30 cellular contexts compared by ENCODE assay signal in genomic region chr15:25492315-25492714, GRCh38. TPM values are rescaled to one million over a fixed set of nuclear protein-coding genes. Genes with fewer than 3 reads are reported as not detected.
DNase-seq lines count a peak whose midpoint lies in the region; ATAC-seq, FAIRE-seq and TF ChIP-seq lines count a peak whose summit lies in the region.
"Had no signal": no experiment of that assay in that cellular context is flagged by ENCODE, and none has a peak within 500 bp of the region (broad histone marks: within the 10 kb centered on the region; RNA-seq: fewer than 3 reads in every experiment).

No MANE protein-coding gene starts in this region.

- H4K20me1 ChIP-seq in HepG2 (ENCODE audit: insufficient read depth, low read length) (no peaks in the 10 kb centered on the region), K562 (replicated peaks; ENCODE audit: control insufficient read depth, insufficient read depth, low read length) (no peaks in the 10 kb centered on the region)
- H4K20me1 ChIP-seq: BLaER1; BLaER1 treated with 17β-estradiol and CSF1 and Interleukin-3, amounts not matched to agents 10 nM and 100 nM had no signal

- BruUV-seq in HepG2 (replicated peaks; lab: Mats Ljungman, UMichigan): no TSS peak
- no TSS peak for BruUV-seq in K562 (replicated peaks; lab: Mats Ljungman, UMichigan)

- in situ Hi-C loops in HepG2 (cut with HindIII; ENCODE audit: extremely low pct_ligation_motif_present, low pct_unique_long_range_greater_than_20kb) (no loop called here), K562 (cut with MboI) (no loop called here)

- peaks cover 27% of the 10 kb centered on the region for H3K9me3 ChIP-seq in HepG2 (ENCODE audit: low read length)
- no peaks in the 10 kb centered on the region for H3K9me3 ChIP-seq in right lobe of liver
- H3K9me3 ChIP-seq in K562 (replicated peaks; ENCODE audit: control insufficient read depth, insufficient read depth, low read depth, low read length): no peaks in the 10 kb centered on the region
- H3K9me3 ChIP-seq: A549, BE2C, Caco-2 had no signal

- no peak overlapping the region for H3K27ac ChIP-seq in HepG2 (ENCODE audit: extremely low read length, insufficient read depth, low read length)
- H3K27ac ChIP-seq in right lobe of liver: no peak overlapping the region
- H3K27ac ChIP-seq in K562 (ENCODE audit: extremely low read depth, low read depth, low read length): no peak overlapping the region
- H3K27ac ChIP-seq: 22Rv1; A549; BLaER1; BLaER1 treated with 17β-estradiol and CSF1 and Interleukin-3, amounts not matched to agents 10 nM and 100 nM; C4-2B had no signal

- H3K4me3 ChIP-seq in HepG2 (replicated peaks in 1 of 3; ENCODE audit: insufficient read depth in 1 of 3, low read depth in 2 of 3, low read length in 3 of 3) (no peak overlapping the region), right lobe of liver (no peak overlapping the region), K562 (no peak overlapping the region)
- H3K4me3 ChIP-seq: A549; BLaER1; BLaER1 treated with 17β-estradiol and CSF1 and Interleukin-3, amounts not matched to agents 10 nM and 100 nM had no signal

- POLR2A ChIA-PET in HepG2 (lab: Yijun Ruan, JAX) (no interaction called here), K562 (lab: Yijun Ruan, JAX) (no interaction called here)

- TF ChIP-seq POLR2A in HepG2 (IDR thresholded peaks at IDR 0.05; ENCODE audit: insufficient read depth in 1 of 2, low read depth in 2 of 2, low read length in 2 of 2): no peak
- no peak for TF ChIP-seq POLR2A in right lobe of liver (IDR thresholded peaks at IDR 0.05)
- no peak for TF ChIP-seq POLR2A in K562 (conservative IDR thresholded peaks at IDR 0.05)

- H3K36me3 ChIP-seq in HepG2 (replicated peaks in 1 of 2; ENCODE audit: control insufficient read depth in 1 of 2, insufficient read depth in 2 of 2, low read length in 2 of 2) (no peaks in the 10 kb centered on the region), right lobe of liver (no peaks in the 10 kb centered on the region), K562 (ENCODE audit: control insufficient read depth, insufficient read depth, low read length) (no peaks in the 10 kb centered on the region)
- H3K36me3 ChIP-seq: BE2C, BLaER1 had no signal

- H3K9ac ChIP-seq in HepG2 (ENCODE audit: insufficient read depth, low read depth, low read length) (no peak overlapping the region), K562 (ENCODE audit: insufficient read depth in 1 of 2, low read depth in 2 of 2, low read length in 2 of 2) (no peak overlapping the region)
- H3K9ac ChIP-seq: BLaER1; BLaER1 treated with 17β-estradiol and CSF1 and Interleukin-3, amounts not matched to agents 10 nM and 100 nM had no signal

- CTCF ChIA-PET in HepG2 (lab: Yijun Ruan, JAX; ENCODE audit: low intra/inter-chr PET ratio, low total read pairs) (no interaction called here), K562 (lab: Yijun Ruan, JAX; ENCODE audit: low intra/inter-chr PET ratio) (no interaction called here)

- ATAC-seq in HepG2 (no peak), right lobe of liver (no peak), K562 (no peak), Right ventricle myocardium inferior (no peak)
- ATAC-seq: A549; CD8-positive, alpha-beta T cell had no signal

- H3K27me3 ChIP-seq in HepG2 (ENCODE audit: control insufficient read depth in 1 of 2, insufficient read depth in 2 of 2, low read length in 2 of 2) (no peaks in the 10 kb centered on the region), right lobe of liver (no peaks in the 10 kb centered on the region), K562 (ENCODE audit: control insufficient read depth in 2 of 2, insufficient read depth in 2 of 2, low read length in 2 of 2) (no peaks in the 10 kb centered on the region)
- H3K27me3 ChIP-seq: BE2C; BLaER1; BLaER1 treated with 17β-estradiol and CSF1 and Interleukin-3, amounts not matched to agents 10 nM and 100 nM had no signal

- intact Hi-C loops in HepG2 (cut with micrococcal nuclease; ENCODE audit: unreplicated experiment) (no loop called here), right lobe of liver (cut with DNase I) (no loop called here), K562 (cut with micrococcal nuclease) (no loop called here), Right ventricle myocardium inferior (cut with DNase I) (no loop called here)

- FAIRE-seq in HepG2 (lab: Jason Lieb, UNC) (no peak), K562 (lab: Jason Lieb, UNC) (no peak)
- FAIRE-seq: A549, D721Med had no signal

- H3K4me1 ChIP-seq in HepG2 (ENCODE audit: insufficient read depth, low read length) (no peaks in the 10 kb centered on the region), right lobe of liver (no peaks in the 10 kb centered on the region), K562 (replicated peaks in 1 of 2; ENCODE audit: control insufficient read depth in 2 of 2, insufficient read depth in 2 of 2, low read length in 2 of 2) (no peaks in the 10 kb centered on the region)
- H3K4me1 ChIP-seq: A549, BE2C, BLaER1, Caco-2 had no signal

- H3K4me2 ChIP-seq in HepG2 (ENCODE audit: low read depth, low read length) (no peak overlapping the region), K562 (ENCODE audit: insufficient read depth, low read length) (no peak overlapping the region)
- H3K4me2 ChIP-seq: A549; BLaER1; BLaER1 treated with 17β-estradiol and CSF1 and Interleukin-3, amounts not matched to agents 10 nM and 100 nM had no signal

- no peak overlapping the region for H2AFZ ChIP-seq in HepG2 (ENCODE audit: low read length)
- H2AFZ ChIP-seq in K562 (ENCODE audit: low read depth, low read length): no peak overlapping the region

- H3K79me2 ChIP-seq in HepG2 (ENCODE audit: insufficient read depth, low read length): no peaks in the 10 kb centered on the region
- H3K79me2 ChIP-seq in K562 (ENCODE audit: control insufficient read depth, insufficient read depth, low read length): no peaks in the 10 kb centered on the region

- TF ChIP-seq RAD21 in HepG2 (CRISPR knock-in tag; IDR thresholded peaks at IDR 0.05) (no peak), K562 (CRISPR knock-in tag; conservative IDR thresholded peaks at IDR 0.05 in 1 of 2, IDR thresholded peaks at IDR 0.05 in 1 of 2) (no peak)

- TF ChIP-seq EP300 in HepG2 (IDR thresholded peaks at IDR 0.05; ENCODE audit: low read depth in 2 of 2, low read length in 2 of 2): no peak
- TF ChIP-seq EP300 in HepG2 (CRISPR knock-in tag; IDR thresholded peaks at IDR 0.05; ENCODE audit: borderline replicate concordance): no peak
- no peak for TF ChIP-seq EP300 in K562 (IDR thresholded peaks at IDR 0.05; ENCODE audit: low read length)

- H3K9me1 ChIP-seq in K562 (ENCODE audit: control insufficient read depth, insufficient read depth, low read length): no peaks in the 10 kb centered on the region

- DNase-seq in HepG2 (ENCODE audit: low spot score) (no peak), right lobe of liver (no peak), K562 (ENCODE audit: extremely low read depth in 1 of 4, low spot score in 3 of 4) (no peak), Right ventricle myocardium inferior (ENCODE audit: missing footprints) (no peak)
- DNase-seq: 8988T; ACHN; AML-193; BE2C; C1 segment of cervical spinal cord; Caco-2; Calu3; CD4-positive, alpha-beta memory T cell; CD4-positive, alpha-beta T cell; CD4-positive, CD25-positive, alpha-beta regulatory T cell; CD8-positive, alpha-beta memory T cell; CD8-positive, alpha-beta T cell; COR-L47; DMS 273 treated with DMSO at 0.1 percent for 48 hours; DMS153; DMS53; DMS79; DMS79 treated with DMSO at 0.1 percent for 48 hours; DND-41; EL had no signal

- TF ChIP-seq CTCF in HepG2 (CRISPR knock-in tag; IDR thresholded peaks at IDR 0.05) (no peak), right lobe of liver (IDR thresholded peaks at IDR 0.05) (no peak), K562 (IDR thresholded peaks at IDR 0.05 in 2 of 3, conservative IDR thresholded peaks at IDR 0.05 in 1 of 3; ENCODE audit: insufficient read depth in 2 of 3, low read depth in 1 of 3, low read length in 3 of 3) (no peak)

RNA-seq across cellular contexts. Expression of gene UBE3A, which starts 53.5 kb away (rescaled TPM):
- total RNA-seq in HepG2 (2016; rRNA removed; fragmentation: Illumina TruSeq; extraction: Trizol): 77.8 and 80.5 TPM in 2 replicates
- 111 and 115 TPM in 2 replicates for total RNA-seq in HepG2 (2016; cell fraction: cytosol; rRNA removed; fragmentation: Illumina TruSeq; extraction: Trizol; ENCODE audit: low read depth)
- total RNA-seq in HepG2 (2016; cell fraction: insoluble cytoplasmic fraction; rRNA removed; fragmentation: Illumina TruSeq; extraction: Trizol): 67.8 and 77.4 TPM in 2 replicates
- 53.8 and 54.4 TPM in 2 replicates for total RNA-seq in HepG2 (2016; cell fraction: membrane; rRNA removed; fragmentation: Illumina TruSeq; extraction: Trizol)
- total RNA-seq in HepG2 (2016; cell fraction: nucleus; rRNA removed; fragmentation: Illumina TruSeq; extraction: Trizol): 75.9 and 79.5 TPM in 2 replicates
- 14.6 and 17.3 TPM in 2 replicates for polyA plus RNA-seq in HepG2 (2011; rRNA removed)
- 5.3 and 9.2 TPM in 2 replicates for polyA plus RNA-seq in HepG2 (2011; cell fraction: cytosol; rRNA removed)
- 18.3 and 23.8 TPM in 2 replicates for polyA plus RNA-seq in HepG2 (2011; cell fraction: nucleus; rRNA removed)
- polyA plus RNA-seq in HepG2 (2012): 30.0 and 35.7 TPM in 2 replicates
- 2.1 and 2.6 TPM in 2 replicates for polyA plus RNA-seq in HepG2 (2016; cell fraction: cytosol; fragmentation: Illumina TruSeq; extraction: Trizol; ENCODE audit: low read depth)
- 57.5 and 58.1 TPM in 2 replicates for polyA plus RNA-seq in HepG2 (2016; cell fraction: insoluble cytoplasmic fraction; fragmentation: Illumina TruSeq; extraction: Trizol; ENCODE audit: low read depth)
- polyA plus RNA-seq in HepG2 (2016; cell fraction: membrane; fragmentation: Illumina TruSeq; extraction: Trizol; ENCODE audit: low read depth): 9.7 and 10.9 TPM in 2 replicates
- polyA plus RNA-seq in HepG2 (2016; cell fraction: nucleus; fragmentation: Illumina TruSeq; extraction: Trizol; ENCODE audit: insufficient read depth, low read depth): 33.9 and 34.8 TPM in 2 replicates
- polyA minus RNA-seq in HepG2 (2011; rRNA and poly(A)+ RNA removed; ENCODE audit: low replicate concordance): 46.8 and 107 TPM in 2 replicates
- 36.6 and 51.8 TPM in 2 replicates for polyA minus RNA-seq in HepG2 (2011; cell fraction: cytosol; rRNA and poly(A)+ RNA removed)
- polyA minus RNA-seq in HepG2 (2011; cell fraction: nucleus; rRNA and poly(A)+ RNA removed): 188 and 210 TPM in 2 replicates
- total RNA-seq in right lobe of liver: 10 to 100 TPM; 36.6 to 52.4 (median 44.6) TPM
- 55.3 and 167 TPM in 2 replicates for total RNA-seq in K562 (2011; cell fraction: chromatin; rRNA removed; ENCODE audit: low replicate concordance)
- 36.9 and 42.2 TPM in 2 replicates for total RNA-seq in K562 (2011; cell fraction: nucleolus; rRNA removed)
- total RNA-seq in K562 (2011; cell fraction: nucleoplasm; rRNA removed): 81.8 and 150 TPM in 2 replicates
- 43.2 and 47.0 TPM in 2 replicates for total RNA-seq in K562 (2014; rRNA removed)
- 75.8 and 86.7 TPM in 2 replicates for total RNA-seq in K562 (2014; rRNA removed; fragmentation: Illumina TruSeq; extraction: Trizol)
- 72.8 and 76.3 TPM in 2 replicates for total RNA-seq in K562 (2015; rRNA removed; fragmentation: Illumina TruSeq; extraction: Trizol)
- 103 TPM in 2 replicates for total RNA-seq in K562 (2021)
- polyA plus RNA-seq in K562 (2011; rRNA removed): 50.8 and 60.2 TPM in 2 replicates
- polyA plus RNA-seq in K562 (2011; cell fraction: cytosol; rRNA removed): 10.6 and 17.9 TPM in 2 replicates
- 49.2 and 67.7 TPM in 2 replicates for polyA plus RNA-seq in K562 (2011; cell fraction: nucleus; rRNA removed)
- 27.4 and 29.4 TPM in 2 replicates for polyA plus RNA-seq in K562 (2012)
- 58.7 and 61.8 TPM in 2 replicates for polyA plus RNA-seq in K562 (2014; fragmentation: Illumina TruSeq; extraction: Trizol)
- 10 to 100 TPM; 29.3 to 30.5 TPM for polyA plus RNA-seq in K562 (2014; fragmentation: Nextera tagmentation; extraction: Ambion mirVana)
- polyA plus RNA-seq in K562 (2014; rRNA removed): 28.1 and 38.1 TPM in 2 replicates
- 139 and 163 TPM in 2 replicates for polyA minus RNA-seq in K562 (2011; rRNA and poly(A)+ RNA removed)
- polyA minus RNA-seq in K562 (2011; cell fraction: cytosol; rRNA and poly(A)+ RNA removed): 48.4 and 56.2 TPM in 2 replicates
- polyA minus RNA-seq in K562 (2011; cell fraction: nucleus; rRNA and poly(A)+ RNA removed): 102 and 133 TPM in 2 replicates
- total RNA-seq in Right ventricle myocardium inferior: 104 TPM

Comparison
In these comparisons a context has a peak if more than half of its experiments do, and no peak if none do; other contexts are left out.
1. Of the 241 proteins assayed by ChIP-seq in both HepG2 and K562: peak only in HepG2: MAFF and MAFK; only in K562: none; in both: none; in neither: 239.